In genomic region chr7:27150568-27151340, GRCh38 we compare ENCODE assay signal across 1 cellular context.
A peak's percentile ranks its signal among the peaks of the same experiment; 100 is the strongest.
TF ChIP-seq lines count a peak whose summit lies in the region.

No MANE protein-coding gene starts in this region.

TF ChIP-seq in GM12878, 131 proteins besides CTCF, POLR2A, EP300 and RAD21:
- TF ChIP-seq YY1 (IDR thresholded peaks at IDR 0.05; ENCODE audit: low read depth, low read length) (peak; percentile 51; the same call in 1 of the 2 replicates), RB1 (IDR thresholded peaks at IDR 0.05; ENCODE audit: borderline replicate concordance) (0 out of 2 replicates have a peak, but pooled peaks have one; percentile 76), EED (IDR thresholded peaks at IDR 0.05; ENCODE audit: low read depth) (no peak), BRCA1 (IDR thresholded peaks at IDR 0.05; ENCODE audit: low read depth, low read length) (no peak), CHD2 (IDR thresholded peaks at IDR 0.05; ENCODE audit: borderline replicate concordance, low read depth, low read length) (0 out of 2 replicates have a peak, but pooled peaks have one; percentile 29), EGR1 (IDR thresholded peaks at IDR 0.05; ENCODE audit: borderline replicate concordance in 1 of 2, low read depth in 2 of 2, low read length in 2 of 2) (no peak), REST (IDR thresholded peaks at IDR 0.05; ENCODE audit: low read depth, low read length) (peak; percentile 69), POU2F2 (IDR thresholded peaks at IDR 0.05; ENCODE audit: borderline replicate concordance, low read depth, low read length) (peak; percentile 65; the same call in 1 of the 3 replicates), TCF12 (IDR thresholded peaks at IDR 0.05; ENCODE audit: low read depth, low read length) (0 out of 2 replicates have a peak, but pooled peaks have one; percentile 65), ZNF274 (IDR thresholded peaks at IDR 0.05; ENCODE audit: insufficient read depth, insufficient read length) (no peak), MAX (IDR thresholded peaks at IDR 0.05; ENCODE audit: low read depth, low read length) (no peak), ZSCAN29 (IDR thresholded peaks at IDR 0.05) (0 out of 2 replicates have a peak, but pooled peaks have one; percentile 35), PAX8 (IDR thresholded peaks at IDR 0.05) (no peak), TCF3 (IDR thresholded peaks at IDR 0.05; ENCODE audit: borderline replicate concordance, insufficient read depth, low read depth, low read length) (0 out of 2 replicates have a peak, but pooled peaks have one; percentile 66), SMC3 (IDR thresholded peaks at IDR 0.05; ENCODE audit: borderline replicate concordance, low read length) (peak; percentile 54), NBN (IDR thresholded peaks at IDR 0.05) (0 out of 2 replicates have a peak, but pooled peaks have one; percentile 33), CHD4 (IDR thresholded peaks at IDR 0.05) (no peak), NFXL1 (IDR thresholded peaks at IDR 0.05; ENCODE audit: borderline replicate concordance) (no peak), MTA3 (IDR thresholded peaks at IDR 0.05; ENCODE audit: borderline replicate concordance, low read length) (no peak), NFIC (IDR thresholded peaks at IDR 0.05; ENCODE audit: low read depth, low read length) (no peak), JUNB (IDR thresholded peaks at IDR 0.05) (no peak), BHLHE40 (IDR thresholded peaks at IDR 0.05; ENCODE audit: borderline replicate concordance in 1 of 2, low read depth in 2 of 2, low read length in 1 of 2) (peak; percentile 36 to 80; a peak in 2 of 4 replicates), PBX3 (IDR thresholded peaks at IDR 0.05; ENCODE audit: insufficient replicate concordance, low read depth, low read length) (peak; percentile 69), DPF2 (IDR thresholded peaks at IDR 0.05) (peak; percentile 57; the same call in 1 of the 2 replicates), IKZF1 (conservative IDR thresholded peaks at IDR 0.05) (0 out of 2 replicates have a peak, but pooled peaks have one; percentile 32), SMARCA5 (IDR thresholded peaks at IDR 0.05) (peak; percentile 71; the same call in 1 of the 2 replicates)
- TF ChIP-seq, protein P1, sequence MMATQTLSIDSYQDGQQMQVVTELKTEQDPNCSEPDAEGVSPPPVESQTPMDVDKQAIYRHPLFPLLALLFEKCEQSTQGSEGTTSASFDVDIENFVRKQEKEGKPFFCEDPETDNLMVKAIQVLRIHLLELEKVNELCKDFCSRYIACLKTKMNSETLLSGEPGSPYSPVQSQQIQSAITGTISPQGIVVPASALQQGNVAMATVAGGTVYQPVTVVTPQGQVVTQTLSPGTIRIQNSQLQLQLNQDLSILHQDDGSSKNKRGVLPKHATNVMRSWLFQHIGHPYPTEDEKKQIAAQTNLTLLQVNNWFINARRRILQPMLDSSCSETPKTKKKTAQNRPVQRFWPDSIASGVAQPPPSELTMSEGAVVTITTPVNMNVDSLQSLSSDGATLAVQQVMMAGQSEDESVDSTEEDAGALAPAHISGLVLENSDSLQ (IDR thresholded peaks at IDR 0.05) = peak; percentile 63
- TF ChIP-seq, protein P2, sequence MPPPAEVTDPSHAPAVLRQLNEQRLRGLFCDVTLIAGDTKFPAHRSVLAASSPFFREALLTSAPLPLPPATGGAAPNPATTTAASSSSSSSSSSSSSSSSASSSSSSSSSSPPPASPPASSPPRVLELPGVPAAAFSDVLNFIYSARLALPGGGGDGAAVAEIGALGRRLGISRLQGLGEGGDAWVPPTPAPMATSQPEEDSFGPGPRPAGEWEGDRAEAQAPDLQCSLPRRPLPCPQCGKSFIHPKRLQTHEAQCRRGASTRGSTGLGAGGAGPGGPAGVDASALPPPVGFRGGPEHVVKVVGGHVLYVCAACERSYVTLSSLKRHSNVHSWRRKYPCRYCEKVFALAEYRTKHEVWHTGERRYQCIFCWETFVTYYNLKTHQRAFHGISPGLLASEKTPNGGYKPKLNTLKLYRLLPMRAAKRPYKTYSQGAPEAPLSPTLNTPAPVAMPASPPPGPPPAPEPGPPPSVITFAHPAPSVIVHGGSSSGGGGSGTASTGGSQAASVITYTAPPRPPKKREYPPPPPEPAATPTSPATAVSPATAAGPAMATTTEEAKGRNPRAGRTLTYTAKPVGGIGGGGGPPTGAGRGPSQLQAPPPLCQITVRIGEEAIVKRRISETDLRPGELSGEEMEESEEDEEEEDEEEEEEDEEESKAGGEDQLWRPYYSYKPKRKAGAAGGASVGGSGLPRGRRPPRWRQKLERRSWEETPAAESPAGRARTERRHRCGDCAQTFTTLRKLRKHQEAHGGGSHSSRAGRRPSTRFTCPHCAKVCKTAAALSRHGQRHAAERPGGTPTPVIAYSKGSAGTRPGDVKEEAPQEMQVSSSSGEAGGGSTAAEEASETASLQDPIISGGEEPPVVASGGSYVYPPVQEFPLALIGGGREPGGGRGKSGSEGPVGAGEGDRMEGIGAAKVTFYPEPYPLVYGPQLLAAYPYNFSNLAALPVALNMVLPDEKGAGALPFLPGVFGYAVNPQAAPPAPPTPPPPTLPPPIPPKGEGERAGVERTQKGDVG (CRISPR knock-in tag; IDR thresholded peaks at IDR 0.05) = no peak
